8 cellular contexts compared by ENCODE assay signal in the genomic region with DNA sequence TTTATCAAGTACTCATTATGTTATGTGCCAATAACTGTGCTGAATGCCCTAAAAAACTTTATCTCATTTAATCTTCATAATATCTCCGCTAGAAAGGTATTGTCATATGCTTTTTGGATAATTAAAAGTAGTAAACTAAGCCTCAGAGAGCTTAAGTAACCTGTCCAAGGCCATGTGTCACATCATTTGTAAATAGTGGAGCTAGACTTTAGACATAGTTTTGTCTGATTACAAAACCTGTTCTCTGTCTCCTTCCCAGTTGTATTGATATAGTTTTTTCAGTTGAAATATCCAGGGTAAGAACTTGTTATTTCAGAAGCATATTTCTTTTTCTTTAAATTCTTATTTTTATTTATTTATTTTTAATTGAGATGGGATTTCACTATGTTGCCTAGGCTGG.
"Had no signal": no experiment of that assay in that cellular context is flagged by ENCODE, and none has a peak within 500 bp of the region (broad histone marks: within the 10 kb centered on the region; RNA-seq: fewer than 3 reads in every experiment).

No MANE protein-coding gene starts in this region.

- H3K27ac ChIP-seq: HL-60 had no signal

- DNase-seq: H9, HCEC 1CT, KG1 had no signal

- ATAC-seq: GM23338, K562 had no signal

- H3K4me2 ChIP-seq: GM23338 had no signal

- H3K4me3 ChIP-seq: GM23338, K562 had no signal

- H3K4me3 Mint-ChIP-seq: GM23338, H9 had no signal

- H2AFZ ChIP-seq: GM23338 had no signal

- H3K27ac Mint-ChIP-seq: GM23338 had no signal

- FAIRE-seq: H1, H54, K562 had no signal
